In genomic region chr12:64744422-64745258, GRCh38 we compare ENCODE assay signal across 11 cellular contexts. TPM values are rescaled to one million over a fixed set of nuclear protein-coding genes. Genes with fewer than 3 reads are reported as not detected.
DNase-seq lines count a peak whose midpoint lies in the region; ATAC-seq, FAIRE-seq and TF ChIP-seq lines count a peak whose summit lies in the region.
"Had no signal": no experiment of that assay in that cellular context is flagged by ENCODE, and none has a peak within 500 bp of the region (broad histone marks: within the 10 kb centered on the region; RNA-seq: fewer than 3 reads in every experiment).

No MANE protein-coding gene starts in this region.

- no peaks in the 10 kb centered on the region for H3K9me3 ChIP-seq in aorta (ENCODE audit: control insufficient read depth, low read length)

- H3K27me3 Mint-ChIP-seq in nephron progenitor cell (ENCODE audit: low read depth, poor library complexity): no peaks in the 10 kb centered on the region
- H3K27me3 Mint-ChIP-seq: activated naive CD4-positive, alpha-beta T cell treated with anti-CD3 and anti-CD28 coated beads, Interleukin-2, amount 50 U/mL, for 24 hours had no signal

- H3K27ac Mint-ChIP-seq in nephron progenitor cell: no peak overlapping the region
- H3K27ac Mint-ChIP-seq: activated naive CD4-positive, alpha-beta T cell treated with anti-CD3 and anti-CD28 coated beads, Interleukin-2, amount 50 U/mL, for 24 hours; natural killer cell had no signal

- H3K36me3 Mint-ChIP-seq in nephron progenitor cell (ENCODE audit: low read depth): peaks cover 82% of the 10 kb centered on the region

- peaks cover 0 to 4% of the 10 kb centered on the region in 2 donors for H3K36me3 ChIP-seq in aorta (ENCODE audit: control insufficient read depth in 1 of 2, insufficient read depth in 2 of 2, low read length in 1 of 2)

- ATAC-seq in aorta (ENCODE audit: low FRiP score) (peak; percentile 22), HG02798 (IDR thresholded peaks at IDR 0.05; ENCODE audit: poor library complexity, unreplicated experiment) (no peak)
- ATAC-seq: natural killer cell had no signal

- H3K4me3 ChIP-seq in aorta (ENCODE audit: low read length in 2 of 2): peak overlapping the region in 1 of 2 donors; percentile 14

- H3K4me1 Mint-ChIP-seq in nephron progenitor cell: no peaks in the 10 kb centered on the region
- H3K4me1 Mint-ChIP-seq: activated naive CD4-positive, alpha-beta T cell treated with anti-CD3 and anti-CD28 coated beads, Interleukin-2, amount 50 U/mL, for 24 hours; natural killer cell had no signal

- intact Hi-C loops in aorta (cut with DNase I): no loop called here

- peak overlapping the region; percentile 25 to 76 for H3K27ac ChIP-seq in aorta (ENCODE audit: low read depth in 1 of 2, low read length in 2 of 2)

- WGBS in aorta, 2 donors: 15 to 17% methylated on average over 5 of the region's 5 CpGs

- peak; percentile 25 for DNase-seq in NCI-H2029 (lab: John Stamatoyannopoulos, UW)
- no peak for DNase-seq in NCI-H2029 treated with DMSO at 0.1 percent for 48 hours (lab: John Stamatoyannopoulos, UW)
- peak; percentile 47 for DNase-seq in astrocyte of the hippocampus (ENCODE audit: low read depth, low spot score)
- no peak for DNase-seq in aorta
- DNase-seq in nephron progenitor cell: no peak
- no peak for DNase-seq in germinal center (ENCODE audit: low spot score)
- DNase-seq: natural killer cell had no signal

- H3K27me3 ChIP-seq in aorta (ENCODE audit: control insufficient read depth in 1 of 2, insufficient read depth in 2 of 2, low read length in 1 of 2): no peaks in the 10 kb centered on the region

- FAIRE-seq in islet of Langerhans (lab: Jason Lieb, UNC): peak; percentile 86
- FAIRE-seq: A204.1 had no signal

- H3K4me1 ChIP-seq in aorta (ENCODE audit: control insufficient read depth in 1 of 2, insufficient read depth in 2 of 2, low read length in 2 of 2): peaks cover 2 to 4% of the 10 kb centered on the region in 2 donors

- H3K4me3 Mint-ChIP-seq in nephron progenitor cell: no peak overlapping the region
- H3K4me3 Mint-ChIP-seq: activated naive CD4-positive, alpha-beta T cell treated with anti-CD3 and anti-CD28 coated beads, Interleukin-2, amount 50 U/mL, for 24 hours; natural killer cell had no signal

- H3K9me3 Mint-ChIP-seq in nephron progenitor cell: no peaks in the 10 kb centered on the region
- H3K9me3 Mint-ChIP-seq: activated naive CD4-positive, alpha-beta T cell treated with anti-CD3 and anti-CD28 coated beads, Interleukin-2, amount 50 U/mL, for 24 hours; natural killer cell had no signal

- TF ChIP-seq CTCF in nephron progenitor cell (IDR thresholded peaks at IDR 0.05): no peak

RNA-seq across cellular contexts. Expression of gene GNS, which starts 14.6 kb away (rescaled TPM):
- 100 to 1,000 TPM; 120 to 152 TPM for total RNA-seq in aorta
- 10 to 100 TPM; 29.6 to 36.4 TPM for polyA plus RNA-seq in aorta

Comparison
In these comparisons a context has a peak if more than half of its experiments do, and no peak if none do; other contexts are left out.
1. DNase-seq: peak in NCI-H2029 (single experiment) and astrocyte of the hippocampus (single experiment); none in NCI-H2029 treated with DMSO at 0.1 percent for 48 hours (single experiment), aorta (0 of 2), nephron progenitor cell (single experiment) and germinal center (single experiment).